ENCODE assay signal across 21 cellular contexts in the genomic region with DNA sequence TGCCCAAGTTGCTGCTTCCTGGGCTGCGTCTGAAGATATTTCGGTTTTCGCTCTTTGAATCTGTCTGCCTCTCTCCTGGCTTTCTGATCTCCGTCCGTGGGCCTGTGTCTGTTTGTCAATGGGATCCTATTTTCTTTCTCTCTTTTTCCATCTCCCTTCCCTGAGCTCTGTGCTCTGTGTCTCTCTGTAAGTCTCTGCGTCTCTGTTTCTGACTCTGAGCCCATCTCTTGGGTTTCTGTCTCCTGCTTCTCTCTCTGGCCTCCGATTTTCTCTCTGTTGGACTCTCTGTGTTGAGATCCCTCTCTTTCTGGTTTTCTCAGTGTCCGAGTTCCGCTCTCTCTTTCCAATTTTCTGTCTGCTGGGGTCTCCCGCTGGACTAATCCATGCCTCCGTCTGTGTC. TPM values are rescaled to one million over a fixed set of nuclear protein-coding genes. Genes with fewer than 3 reads are reported as not detected.
DNase-seq lines count a peak whose midpoint lies in the region; ATAC-seq and TF ChIP-seq lines count a peak whose summit lies in the region.
"Had no signal": no experiment of that assay in that cellular context is flagged by ENCODE, and none has a peak within 500 bp of the region (broad histone marks: within the 10 kb centered on the region; RNA-seq: fewer than 3 reads in every experiment).

No MANE protein-coding gene starts in this region.

- no peaks in the 10 kb centered on the region for H4K20me1 ChIP-seq in osteoblast (ENCODE audit: insufficient read depth, low read length)

- TF ChIP-seq CTCF in WTC11 (IDR thresholded peaks at IDR 0.05) (no peak), osteoblast (IDR thresholded peaks at IDR 0.05; ENCODE audit: extremely low read depth, low read depth, low read length) (no peak)

- peaks cover 34% of the 10 kb centered on the region for H3K27me3 Mint-ChIP-seq in activated CD4-positive, alpha-beta T cell treated with anti-CD3 and anti-CD28 coated beads, Interleukin-2, amount 10 ng/mL, durations not matched to agents 24 days and 14 days
- peaks cover 20% of the 10 kb centered on the region for H3K27me3 Mint-ChIP-seq in activated CD4-positive, alpha-beta T cell treated with anti-CD3 and anti-CD28 coated beads for 36 hours
- H3K27me3 Mint-ChIP-seq in WTC11 (ENCODE audit: low read depth), result peaks cover 14% of the 10 kb centered on the region

- no peaks in the 10 kb centered on the region for H3K9me3 Mint-ChIP-seq in activated CD4-positive, alpha-beta T cell treated with anti-CD3 and anti-CD28 coated beads, Interleukin-2, amount 10 ng/mL, durations not matched to agents 24 days and 14 days
- no peaks in the 10 kb centered on the region for H3K9me3 Mint-ChIP-seq in activated CD4-positive, alpha-beta T cell treated with anti-CD3 and anti-CD28 coated beads for 36 hours (ENCODE audit: low read depth)
- no peaks in the 10 kb centered on the region for H3K9me3 Mint-ChIP-seq in WTC11
- H3K9me3 Mint-ChIP-seq: dendritic cell treated with granulocyte-macrophage colony-stimulating factor and Interleukin-4, amounts not matched to agents 40 ng/mL and 50 ng/mL, for 4 days had no signal

- H3K79me2 ChIP-seq in osteoblast (ENCODE audit: insufficient read depth, low read length), result no peaks in the 10 kb centered on the region

- H3K27ac ChIP-seq in osteoblast (ENCODE audit: low read depth, low read length) (no peak overlapping the region), SJCRH30 (no peak overlapping the region)
- H3K27ac ChIP-seq: body of pancreas, esophagus muscularis mucosa, sigmoid colon, stomach had no signal

- H3K27me3 ChIP-seq in iPS-15b (ENCODE audit: control insufficient read depth, insufficient read depth, low read length) (peaks cover 18% of the 10 kb centered on the region), osteoblast (ENCODE audit: insufficient read depth, low read length) (peaks cover 58% of the 10 kb centered on the region), SJCRH30 (peaks cover 10% of the 10 kb centered on the region)

- H3K36me3 ChIP-seq in iPS-15b (ENCODE audit: control insufficient read depth, insufficient read depth, low read length) (no peaks in the 10 kb centered on the region), osteoblast (ENCODE audit: insufficient read depth, low read length) (no peaks in the 10 kb centered on the region), SJCRH30 (no peaks in the 10 kb centered on the region)
- H3K36me3 ChIP-seq: esophagus muscularis mucosa, sigmoid colon, stomach had no signal

- DNase-seq in activated CD4-positive, alpha-beta T cell treated with anti-CD3 and anti-CD28 coated beads, Interleukin-2, amount 10 ng/mL, durations not matched to agents 24 days and 14 days, result no peak
- DNase-seq in activated CD4-positive, alpha-beta T cell treated with anti-CD3 and anti-CD28 coated beads for 36 hours, result no peak
- DNase-seq in WTC11 (ENCODE audit: low spot score) (no peak), osteoblast (ENCODE audit: insufficient read length, low spot score, missing footprints) (peak; percentile 18), SJCRH30 (no peak)
- DNase-seq: activated CD4-positive, CD25-positive, alpha-beta regulatory T cell treated with anti-CD3 and anti-CD28 coated beads, Interleukin-2, amount 50 U/mL, for 72 hours; activated CD8-positive, alpha-beta memory T cell treated with anti-CD3 and anti-CD28 coated beads, Interleukin-2, amount 10 ng/mL, durations not matched to agents 7 days and 5 days; body of pancreas; islet precursor cell; MV-4-11; NCI-H187 treated with DMSO at 0.1 percent for 48 hours; SHP77 treated with DMSO at 0.1 percent for 48 hours; sigmoid colon; stomach had no signal

- intact Hi-C loops in activated CD4-positive, alpha-beta T cell treated with anti-CD3 and anti-CD28 coated beads, Interleukin-2, amount 10 ng/mL, durations not matched to agents 24 days and 14 days (cut with micrococcal nuclease), result no loop called here
- intact Hi-C loops in activated CD4-positive, alpha-beta T cell treated with anti-CD3 and anti-CD28 coated beads for 36 hours (cut with DNase I, micrococcal nuclease), result loop anchor here in 1 of 2 experiments (2.0 kb wide), 2 partner anchors 17 to 31 kb away; a partner anchor contains a TSS

- H3K4me3 ChIP-seq in iPS-15b (ENCODE audit: low read depth, low read length) (peak overlapping the region; percentile 55), osteoblast (ENCODE audit: insufficient read depth, low read length) (no peak overlapping the region), SJCRH30 (no peak overlapping the region)
- H3K4me3 ChIP-seq: body of pancreas, esophagus muscularis mucosa, sigmoid colon, stomach had no signal

- CTCF ChIA-PET in activated CD4-positive, alpha-beta T cell treated with anti-CD3 and anti-CD28 coated beads for 36 hours (lab: Charles Lee), result interaction anchor here (0.7 kb wide), 1 partner anchor 211 kb away, joined by 3 read pairs; no protein-coding TSS in a partner anchor
- CTCF ChIA-PET in WTC11 (lab: Charles Lee), result interaction anchor here (0.5 to 4.1 kb wide), 8 partner anchors 16 to 484 kb away, joined by 3 to 37 read pairs (median 6); a partner anchor contains a TSS

- ATAC-seq in activated CD4-positive, alpha-beta T cell treated with anti-CD3 and anti-CD28 coated beads for 36 hours, result no peak
- no peak for ATAC-seq in WTC11
- ATAC-seq in HG03025 (IDR thresholded peaks at IDR 0.05; ENCODE audit: low FRiP score, unreplicated experiment), result no peak
- no peak for ATAC-seq in GM19467 (IDR thresholded peaks at IDR 0.05; ENCODE audit: unreplicated experiment)
- ATAC-seq: activated CD8-positive, alpha-beta memory T cell treated with anti-CD3 and anti-CD28 coated beads, Interleukin-2, amount 10 ng/mL, durations not matched to agents 7 days and 5 days; body of pancreas had no signal

- H2AFZ ChIP-seq in osteoblast (ENCODE audit: low read length), result no peak overlapping the region

- no peaks in the 10 kb centered on the region for H3K36me3 Mint-ChIP-seq in activated CD4-positive, alpha-beta T cell treated with anti-CD3 and anti-CD28 coated beads, Interleukin-2, amount 10 ng/mL, durations not matched to agents 24 days and 14 days (ENCODE audit: low read depth)
- no peaks in the 10 kb centered on the region for H3K36me3 Mint-ChIP-seq in activated CD4-positive, alpha-beta T cell treated with anti-CD3 and anti-CD28 coated beads for 36 hours (ENCODE audit: low read depth)
- H3K36me3 Mint-ChIP-seq in WTC11, result peaks cover 5% of the 10 kb centered on the region; the same call in 1 of the 2 replicates
- H3K36me3 Mint-ChIP-seq: activated CD8-positive, alpha-beta memory T cell treated with anti-CD3 and anti-CD28 coated beads, Interleukin-2, amount 10 ng/mL, durations not matched to agents 7 days and 5 days had no signal

- H3K4me2 ChIP-seq in osteoblast (ENCODE audit: insufficient read depth, low read length), result no peak overlapping the region

- peak overlapping the region; percentile 1 for H3K4me3 Mint-ChIP-seq in activated CD4-positive, alpha-beta T cell treated with anti-CD3 and anti-CD28 coated beads, Interleukin-2, amount 10 ng/mL, durations not matched to agents 24 days and 14 days
- no peak overlapping the region for H3K4me3 Mint-ChIP-seq in activated CD4-positive, alpha-beta T cell treated with anti-CD3 and anti-CD28 coated beads for 36 hours
- no peak overlapping the region; the same call in none of the 2 replicates for H3K4me3 Mint-ChIP-seq in WTC11
- H3K4me3 Mint-ChIP-seq: activated CD8-positive, alpha-beta memory T cell treated with anti-CD3 and anti-CD28 coated beads, Interleukin-2, amount 10 ng/mL, durations not matched to agents 7 days and 5 days; dendritic cell treated with granulocyte-macrophage colony-stimulating factor and Interleukin-4, amounts not matched to agents 40 ng/mL and 50 ng/mL, for 4 days had no signal

- H3K27ac Mint-ChIP-seq in activated CD4-positive, alpha-beta T cell treated with anti-CD3 and anti-CD28 coated beads, Interleukin-2, amount 10 ng/mL, durations not matched to agents 24 days and 14 days, result no peak overlapping the region
- H3K27ac Mint-ChIP-seq in activated CD4-positive, alpha-beta T cell treated with anti-CD3 and anti-CD28 coated beads for 36 hours, result no peak overlapping the region
- H3K27ac Mint-ChIP-seq in WTC11, result peak overlapping the region; percentile 42; the same call in 1 of the 2 replicates
- H3K27ac Mint-ChIP-seq: activated CD8-positive, alpha-beta memory T cell treated with anti-CD3 and anti-CD28 coated beads, Interleukin-2, amount 10 ng/mL, durations not matched to agents 7 days and 5 days; dendritic cell treated with granulocyte-macrophage colony-stimulating factor and Interleukin-4, amounts not matched to agents 40 ng/mL and 50 ng/mL, for 4 days had no signal

- POLR2A ChIA-PET in activated CD4-positive, alpha-beta T cell treated with anti-CD3 and anti-CD28 coated beads for 36 hours (lab: Charles Lee), result no interaction called here
- POLR2A ChIA-PET in WTC11 (lab: Charles Lee), result interaction anchor here (1.2 to 4.0 kb wide), 3 partner anchors 13 to 59 kb away, joined by 3 to 43 read pairs (median 9); a partner anchor contains a TSS

- H3K4me1 ChIP-seq in iPS-15b (ENCODE audit: control insufficient read depth, insufficient read depth, low read length) (peaks cover 20% of the 10 kb centered on the region), osteoblast (ENCODE audit: insufficient read depth, low read length) (peaks cover 16% of the 10 kb centered on the region), SJCRH30 (peaks cover 8% of the 10 kb centered on the region; the same call in 1 of the 2 replicates)

- H3K9me3 ChIP-seq in iPS-15b (ENCODE audit: control insufficient read depth, insufficient read depth, low read length) (no peaks in the 10 kb centered on the region), osteoblast (ENCODE audit: low read depth, low read length) (no peaks in the 10 kb centered on the region), SJCRH30 (replicated peaks) (no peaks in the 10 kb centered on the region)
- H3K9me3 ChIP-seq: body of pancreas, esophagus muscularis mucosa, sigmoid colon, stomach had no signal

- no peak overlapping the region for H3K9ac ChIP-seq in iPS-15b (ENCODE audit: low read depth, low read length)

- peaks cover 8% of the 10 kb centered on the region for H3K4me1 Mint-ChIP-seq in activated CD4-positive, alpha-beta T cell treated with anti-CD3 and anti-CD28 coated beads, Interleukin-2, amount 10 ng/mL, durations not matched to agents 24 days and 14 days
- peaks cover 13% of the 10 kb centered on the region for H3K4me1 Mint-ChIP-seq in activated CD4-positive, alpha-beta T cell treated with anti-CD3 and anti-CD28 coated beads for 36 hours
- H3K4me1 Mint-ChIP-seq in WTC11, result peaks cover 15% of the 10 kb centered on the region

RNA-seq across cellular contexts. Expression of a gene that starts 1.7 kb away (rescaled TPM):
- total RNA-seq in activated CD4-positive, alpha-beta T cell treated with anti-CD3 and anti-CD28 coated beads, Interleukin-2, amount 10 ng/mL, durations not matched to agents 24 days and 14 days, result not detected in 2 replicates
- total RNA-seq in activated CD4-positive, alpha-beta T cell treated with anti-CD3 and anti-CD28 coated beads for 36 hours, result under 1 TPM in 1 of 2 experiments, not detected in 1; 0.25 TPM
- total RNA-seq in WTC11 (2021), result 23.0 to 30.0 TPM (median 27.5 TPM) in 3 replicates
- under 0.01 TPM in 1 of 2 replicates, not detected in the other for total RNA-seq in osteoblast
- 0.06 TPM in 1 of 2 replicates, not detected in the other for total RNA-seq in SJCRH30 (2014; rRNA removed; shearing (Covaris generic))
- total RNA-seq: activated CD8-positive, alpha-beta memory T cell treated with anti-CD3 and anti-CD28 coated beads, Interleukin-2, amount 10 ng/mL, durations not matched to agents 7 days and 5 days; esophagus muscularis mucosa; sigmoid colon; stomach had no signal

RNA-seq across cellular contexts. Expression of a gene that starts 16.1 kb away (rescaled TPM):
- total RNA-seq in activated CD4-positive, alpha-beta T cell treated with anti-CD3 and anti-CD28 coated beads, Interleukin-2, amount 10 ng/mL, durations not matched to agents 24 days and 14 days, result 65.6 and 69.0 TPM in 2 replicates
- 10 to 100 TPM; 46.4 to 54.6 TPM for total RNA-seq in activated CD4-positive, alpha-beta T cell treated with anti-CD3 and anti-CD28 coated beads for 36 hours
- total RNA-seq in WTC11 (2021), result 78.6 to 86.4 TPM (median 79.7 TPM) in 3 replicates
- 16.2 and 17.4 TPM in 2 replicates for total RNA-seq in osteoblast
- total RNA-seq in SJCRH30 (2014; rRNA removed; shearing (Covaris generic)), result 32.5 and 34.1 TPM in 2 replicates

RNA-seq across cellular contexts. Expression of a gene that starts 25.3 kb away (rescaled TPM):
- not detected in 2 replicates for total RNA-seq in activated CD4-positive, alpha-beta T cell treated with anti-CD3 and anti-CD28 coated beads, Interleukin-2, amount 10 ng/mL, durations not matched to agents 24 days and 14 days
- total RNA-seq in activated CD4-positive, alpha-beta T cell treated with anti-CD3 and anti-CD28 coated beads for 36 hours, result not detected
- total RNA-seq in WTC11 (2021) (33.3 to 44.1 TPM (median 43.2 TPM) in 3 replicates), osteoblast (not detected in 2 replicates)
- total RNA-seq in SJCRH30 (2014; rRNA removed; shearing (Covaris generic)), result not detected in 2 replicates
- total RNA-seq: activated CD8-positive, alpha-beta memory T cell treated with anti-CD3 and anti-CD28 coated beads, Interleukin-2, amount 10 ng/mL, durations not matched to agents 7 days and 5 days; body of pancreas; NCI-H460; osteocyte; sigmoid colon; stomach had no signal

RNA-seq across cellular contexts. Expression of a gene that starts 59.6 kb away (rescaled TPM):
- not detected in 2 replicates for total RNA-seq in activated CD4-positive, alpha-beta T cell treated with anti-CD3 and anti-CD28 coated beads, Interleukin-2, amount 10 ng/mL, durations not matched to agents 24 days and 14 days
- not detected for total RNA-seq in activated CD4-positive, alpha-beta T cell treated with anti-CD3 and anti-CD28 coated beads for 36 hours
- total RNA-seq in WTC11 (2021) (4.7 to 5.6 TPM (median 4.9 TPM) in 3 replicates), osteoblast (under 0.01 TPM in 1 of 2 replicates, not detected in the other)
- not detected in 2 replicates for total RNA-seq in SJCRH30 (2014; rRNA removed; shearing (Covaris generic))
- total RNA-seq: activated CD8-positive, alpha-beta memory T cell treated with anti-CD3 and anti-CD28 coated beads, Interleukin-2, amount 10 ng/mL, durations not matched to agents 7 days and 5 days; NCI-H460; osteocyte had no signal

Comparison
In these comparisons a context has a peak if more than half of its experiments do, and no peak if none do; other contexts are left out.
1. RNA of a gene that starts 1.7 kb away (total RNA-seq): 23.0 to 30.0 TPM in WTC11; 0.25 TPM in activated CD4-positive, alpha-beta T cell treated with anti-CD3 and anti-CD28 coated beads for 36 hours, not detected in activated CD4-positive, alpha-beta T cell treated with anti-CD3 and anti-CD28 coated beads, Interleukin-2, amount 10 ng/mL, durations not matched to agents 24 days and 14 days, 0.06 TPM in SJCRH30 and under 0.01 TPM in osteoblast; every median in the first group is over 10 times any median in the second.
2. RNA of a gene that starts 25.3 kb away (total RNA-seq): 33.3 to 44.1 TPM in WTC11; not detected in activated CD4-positive, alpha-beta T cell treated with anti-CD3 and anti-CD28 coated beads, Interleukin-2, amount 10 ng/mL, durations not matched to agents 24 days and 14 days, not detected in activated CD4-positive, alpha-beta T cell treated with anti-CD3 and anti-CD28 coated beads for 36 hours, not detected in osteoblast and not detected in SJCRH30; every median in the first group is over 10 times any median in the second.